ENCODE assay signal across 10 cellular contexts in genomic region chr17:44607836-44608690, GRCh38. TPM values are rescaled to one million over a fixed set of nuclear protein-coding genes. Genes with fewer than 3 reads are reported as not detected.
DNase-seq lines count a peak whose midpoint lies in the region; ATAC-seq, FAIRE-seq and TF ChIP-seq lines count a peak whose summit lies in the region.
"Had no signal": no experiment of that assay in that cellular context is flagged by ENCODE, and none has a peak within 500 bp of the region (broad histone marks: within the 10 kb centered on the region; RNA-seq: fewer than 3 reads in every experiment).

No MANE protein-coding gene starts in this region.

- TF ChIP-seq CTCF in heart left ventricle (IDR thresholded peaks at IDR 0.05) = no peak
- TF ChIP-seq CTCF in fibroblast of villous mesenchyme (IDR thresholded peaks at IDR 0.05; ENCODE audit: insufficient read depth, low read depth, low read length) = no peak
- no peak for TF ChIP-seq CTCF in MCF 10A (IDR thresholded peaks at IDR 0.05; ENCODE audit: unreplicated experiment)

- no peaks in the 10 kb centered on the region for H3K36me3 ChIP-seq in heart left ventricle

- TF ChIP-seq POLR2A in heart left ventricle (IDR thresholded peaks at IDR 0.05) = no peak

- no peak overlapping the region for H3K4me3 Mint-ChIP-seq in MCF 10A (ENCODE audit: unreplicated experiment)

- WGBS in heart left ventricle, 4 donors = 60 to 92% (median 66%) methylated on average over 3 to 10 of the region's 10 CpGs

- no peaks in the 10 kb centered on the region for H3K9me3 Mint-ChIP-seq in MCF 10A (ENCODE audit: unreplicated experiment)

- DNase-seq in heart left ventricle = peak in 2 of 5 donors; percentile 51 to 57
- no peak for DNase-seq in Right ventricle myocardium superior
- peak; percentile 44 for DNase-seq in fibroblast of villous mesenchyme (ENCODE audit: low read depth)
- DNase-seq in urothelium cell line (ENCODE audit: low spot score) = no peak
- no peak for DNase-seq in MCF 10A (ENCODE audit: unreplicated experiment)
- DNase-seq: activated CD4-positive, alpha-beta T cell treated with anti-CD3 and anti-CD28 coated beads, Interleukin-2, amount 50 U/mL, for 1 hour had no signal

- ATAC-seq in heart left ventricle (peak in 3 of 4 donors; percentile 51 to 76 (median 75)), Right ventricle myocardium superior (ENCODE audit: poor library complexity) (no peak), HG02798 (IDR thresholded peaks at IDR 0.05; ENCODE audit: poor library complexity, unreplicated experiment) (no peak), GM21576 (IDR thresholded peaks at IDR 0.05; ENCODE audit: unreplicated experiment) (no peak)

- BruUV-seq in MCF 10A (replicated peaks; lab: Mats Ljungman, UMichigan) = no TSS peak

- POLR2A ChIA-PET in MCF 10A (lab: Yijun Ruan, JAX) = interaction anchor here (1.0 kb wide), 1 partner anchor 24 kb away, joined by 3 read pairs; no protein-coding TSS in a partner anchor

- peaks cover 0 to 12% (median 0%) of the 10 kb centered on the region in 12 donors for H3K4me1 ChIP-seq in heart left ventricle

- CTCF ChIA-PET in MCF 10A (lab: Yijun Ruan, JAX) = no interaction called here

- H3K27ac ChIP-seq in heart left ventricle = peak overlapping the region in 1 of 12 donors; percentile 27

- no peaks in the 10 kb centered on the region for H3K9me3 ChIP-seq in heart left ventricle

- intact Hi-C loops in heart left ventricle (cut with DNase I) (no loop called here), Right ventricle myocardium superior (cut with DNase I) (no loop called here), MCF 10A (cut with micrococcal nuclease) (no loop called here)

- no peaks in the 10 kb centered on the region for H3K4me1 Mint-ChIP-seq in MCF 10A (ENCODE audit: insufficient read depth, unreplicated experiment)

- no peak overlapping the region for H3K27ac Mint-ChIP-seq in MCF 10A (ENCODE audit: low read depth, unreplicated experiment)

- H3K27me3 ChIP-seq in heart left ventricle = no peaks in the 10 kb centered on the region

- H3K36me3 Mint-ChIP-seq in MCF 10A (ENCODE audit: insufficient read depth, unreplicated experiment) = no peaks in the 10 kb centered on the region

- no peaks in the 10 kb centered on the region for H3K27me3 Mint-ChIP-seq in MCF 10A (ENCODE audit: insufficient read depth, unreplicated experiment)

- FAIRE-seq in urothelium cell line (lab: Jason Lieb, UNC) = peak; percentile 46
- FAIRE-seq: H54 had no signal

- H3K4me3 ChIP-seq in heart left ventricle (no peak overlapping the region), fibroblast of villous mesenchyme (ENCODE audit: low read depth, low read length) (no peak overlapping the region)

TF ChIP-seq in PFSK-1, 5 proteins besides CTCF, POLR2A, EP300 and RAD21:
- TF ChIP-seq SIN3A (IDR thresholded peaks at IDR 0.05; ENCODE audit: borderline replicate concordance, insufficient read depth, low read length) (peak; percentile 56; the same call in 1 of the 2 replicates), POLR2AphosphoS5 (IDR thresholded peaks at IDR 0.05; ENCODE audit: low read depth, low read length) (peak; percentile 50; the same call in 1 of the 2 replicates), FOXP2 (optimal IDR thresholded peaks at IDR 0.05; ENCODE audit: borderline replicate concordance, extremely low read depth, extremely low read length, insufficient read depth) (peak; percentile 14), TAF1 (IDR thresholded peaks at IDR 0.05; ENCODE audit: borderline replicate concordance, insufficient read depth, low read length) (peak; percentile 7; the same call in 1 of the 2 replicates)
- TF ChIP-seq, protein P1, sequence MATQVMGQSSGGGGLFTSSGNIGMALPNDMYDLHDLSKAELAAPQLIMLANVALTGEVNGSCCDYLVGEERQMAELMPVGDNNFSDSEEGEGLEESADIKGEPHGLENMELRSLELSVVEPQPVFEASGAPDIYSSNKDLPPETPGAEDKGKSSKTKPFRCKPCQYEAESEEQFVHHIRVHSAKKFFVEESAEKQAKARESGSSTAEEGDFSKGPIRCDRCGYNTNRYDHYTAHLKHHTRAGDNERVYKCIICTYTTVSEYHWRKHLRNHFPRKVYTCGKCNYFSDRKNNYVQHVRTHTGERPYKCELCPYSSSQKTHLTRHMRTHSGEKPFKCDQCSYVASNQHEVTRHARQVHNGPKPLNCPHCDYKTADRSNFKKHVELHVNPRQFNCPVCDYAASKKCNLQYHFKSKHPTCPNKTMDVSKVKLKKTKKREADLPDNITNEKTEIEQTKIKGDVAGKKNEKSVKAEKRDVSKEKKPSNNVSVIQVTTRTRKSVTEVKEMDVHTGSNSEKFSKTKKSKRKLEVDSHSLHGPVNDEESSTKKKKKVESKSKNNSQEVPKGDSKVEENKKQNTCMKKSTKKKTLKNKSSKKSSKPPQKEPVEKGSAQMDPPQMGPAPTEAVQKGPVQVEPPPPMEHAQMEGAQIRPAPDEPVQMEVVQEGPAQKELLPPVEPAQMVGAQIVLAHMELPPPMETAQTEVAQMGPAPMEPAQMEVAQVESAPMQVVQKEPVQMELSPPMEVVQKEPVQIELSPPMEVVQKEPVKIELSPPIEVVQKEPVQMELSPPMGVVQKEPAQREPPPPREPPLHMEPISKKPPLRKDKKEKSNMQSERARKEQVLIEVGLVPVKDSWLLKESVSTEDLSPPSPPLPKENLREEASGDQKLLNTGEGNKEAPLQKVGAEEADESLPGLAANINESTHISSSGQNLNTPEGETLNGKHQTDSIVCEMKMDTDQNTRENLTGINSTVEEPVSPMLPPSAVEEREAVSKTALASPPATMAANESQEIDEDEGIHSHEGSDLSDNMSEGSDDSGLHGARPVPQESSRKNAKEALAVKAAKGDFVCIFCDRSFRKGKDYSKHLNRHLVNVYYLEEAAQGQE (IDR thresholded peaks at IDR 0.05; ENCODE audit: insufficient read depth in 1 of 2, low read depth in 2 of 2, low read length in 2 of 2) = peak in 1 of 2 experiments; percentile 54; a peak in 1 of 4 replicates

RNA-seq across cellular contexts. Expression of gene MEIOC, which starts 48.2 kb away (rescaled TPM):
- total RNA-seq in heart left ventricle (not detected), Right ventricle myocardium superior (not detected), fibroblast of villous mesenchyme (under 0.01 and 0.43 TPM in 2 replicates), MCF 10A (2022) (not detected in 2 replicates)
- polyA plus RNA-seq in heart left ventricle = under 1 TPM in 1 of 2 donors, not detected in 1; 0.03 TPM
- polyA plus RNA-seq in PFSK-1 (2012; ENCODE audit: insufficient read length, low read depth) = 0.48 TPM

RNA-seq across cellular contexts. Expression of gene FZD2, which starts 50.8 kb away (rescaled TPM):
- total RNA-seq in heart left ventricle (1 to 10 TPM; 1.6 to 8.1 (median 4.5) TPM), Right ventricle myocardium superior (2.6 TPM), fibroblast of villous mesenchyme (35.4 and 36.3 TPM in 2 replicates), MCF 10A (2022) (6.8 and 10.1 TPM in 2 replicates)
- 1 to 10 TPM; 2.4 to 3.2 TPM for polyA plus RNA-seq in heart left ventricle
- 21.2 TPM for polyA plus RNA-seq in PFSK-1 (2012; ENCODE audit: insufficient read length, low read depth)

Comparison
In these comparisons a context has a peak if more than half of its experiments do, and no peak if none do; other contexts are left out.
1. ATAC-seq: peak in heart left ventricle (3 of 4); none in Right ventricle myocardium superior (single experiment), HG02798 (single experiment) and GM21576 (single experiment).